Comparison of ENCODE assay signal across 1 cellular context in the genomic region with DNA sequence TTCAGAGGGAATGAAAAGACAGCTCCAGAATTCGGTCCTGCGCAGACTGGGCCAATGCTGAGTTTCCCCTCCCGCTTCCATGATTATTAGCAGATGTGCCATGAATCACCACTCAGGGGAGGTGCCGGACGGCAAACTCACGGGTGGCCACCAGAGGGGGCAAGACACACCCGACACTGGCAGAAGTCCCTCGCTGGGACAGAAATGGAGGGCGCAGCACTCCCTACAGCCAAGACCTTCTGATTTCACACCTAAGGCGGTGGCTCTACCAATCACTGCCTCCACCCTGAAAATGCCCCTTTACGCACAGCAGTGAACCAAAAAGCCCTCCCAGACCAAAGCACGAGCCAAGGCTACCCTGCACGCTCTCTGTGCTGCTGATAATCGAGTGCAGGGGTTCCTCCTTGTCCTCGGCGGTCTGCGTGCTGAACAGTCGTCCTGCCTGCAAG.
TF ChIP-seq lines count a peak whose summit lies in the region.

No MANE protein-coding gene starts in this region.

TF ChIP-seq in K562, 482 proteins besides CTCF, POLR2A, EP300 and RAD21 (continued from another document and continues in another):
- no peak for TF ChIP-seq ZNF668 (CRISPR knock-in tag; IDR thresholded peaks at IDR 0.05)
- TF ChIP-seq, protein P1, sequence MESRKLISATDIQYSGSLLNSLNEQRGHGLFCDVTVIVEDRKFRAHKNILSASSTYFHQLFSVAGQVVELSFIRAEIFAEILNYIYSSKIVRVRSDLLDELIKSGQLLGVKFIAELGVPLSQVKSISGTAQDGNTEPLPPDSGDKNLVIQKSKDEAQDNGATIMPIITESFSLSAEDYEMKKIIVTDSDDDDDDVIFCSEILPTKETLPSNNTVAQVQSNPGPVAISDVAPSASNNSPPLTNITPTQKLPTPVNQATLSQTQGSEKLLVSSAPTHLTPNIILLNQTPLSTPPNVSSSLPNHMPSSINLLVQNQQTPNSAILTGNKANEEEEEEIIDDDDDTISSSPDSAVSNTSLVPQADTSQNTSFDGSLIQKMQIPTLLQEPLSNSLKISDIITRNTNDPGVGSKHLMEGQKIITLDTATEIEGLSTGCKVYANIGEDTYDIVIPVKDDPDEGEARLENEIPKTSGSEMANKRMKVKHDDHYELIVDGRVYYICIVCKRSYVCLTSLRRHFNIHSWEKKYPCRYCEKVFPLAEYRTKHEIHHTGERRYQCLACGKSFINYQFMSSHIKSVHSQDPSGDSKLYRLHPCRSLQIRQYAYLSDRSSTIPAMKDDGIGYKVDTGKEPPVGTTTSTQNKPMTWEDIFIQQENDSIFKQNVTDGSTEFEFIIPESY (CRISPR knock-in tag; IDR thresholded peaks at IDR 0.05): peak; percentile 80
- TF ChIP-seq, protein P2, sequence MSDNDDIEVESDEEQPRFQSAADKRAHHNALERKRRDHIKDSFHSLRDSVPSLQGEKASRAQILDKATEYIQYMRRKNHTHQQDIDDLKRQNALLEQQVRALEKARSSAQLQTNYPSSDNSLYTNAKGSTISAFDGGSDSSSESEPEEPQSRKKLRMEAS (CRISPR knock-in tag; IDR thresholded peaks at IDR 0.05): no peak
- TF ChIP-seq, protein P3, sequence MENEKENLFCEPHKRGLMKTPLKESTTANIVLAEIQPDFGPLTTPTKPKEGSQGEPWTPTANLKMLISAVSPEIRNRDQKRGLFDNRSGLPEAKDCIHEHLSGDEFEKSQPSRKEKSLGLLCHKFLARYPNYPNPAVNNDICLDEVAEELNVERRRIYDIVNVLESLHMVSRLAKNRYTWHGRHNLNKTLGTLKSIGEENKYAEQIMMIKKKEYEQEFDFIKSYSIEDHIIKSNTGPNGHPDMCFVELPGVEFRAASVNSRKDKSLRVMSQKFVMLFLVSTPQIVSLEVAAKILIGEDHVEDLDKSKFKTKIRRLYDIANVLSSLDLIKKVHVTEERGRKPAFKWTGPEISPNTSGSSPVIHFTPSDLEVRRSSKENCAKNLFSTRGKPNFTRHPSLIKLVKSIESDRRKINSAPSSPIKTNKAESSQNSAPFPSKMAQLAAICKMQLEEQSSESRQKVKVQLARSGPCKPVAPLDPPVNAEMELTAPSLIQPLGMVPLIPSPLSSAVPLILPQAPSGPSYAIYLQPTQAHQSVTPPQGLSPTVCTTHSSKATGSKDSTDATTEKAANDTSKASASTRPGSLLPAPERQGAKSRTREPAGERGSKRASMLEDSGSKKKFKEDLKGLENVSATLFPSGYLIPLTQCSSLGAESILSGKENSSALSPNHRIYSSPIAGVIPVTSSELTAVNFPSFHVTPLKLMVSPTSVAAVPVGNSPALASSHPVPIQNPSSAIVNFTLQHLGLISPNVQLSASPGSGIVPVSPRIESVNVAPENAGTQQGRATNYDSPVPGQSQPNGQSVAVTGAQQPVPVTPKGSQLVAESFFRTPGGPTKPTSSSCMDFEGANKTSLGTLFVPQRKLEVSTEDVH (IDR thresholded peaks at IDR 0.05; ENCODE audit: low read depth, partially characterized antibody): no peak
- TF ChIP-seq CBFB (CRISPR knock-in tag; IDR thresholded peaks at IDR 0.05): 0 out of 2 replicates have a peak, but pooled peaks have one; percentile 38
- TF ChIP-seq HDAC6 (IDR thresholded peaks at IDR 0.05; ENCODE audit: low read depth, low read length): no peak
- TF ChIP-seq, protein P4, sequence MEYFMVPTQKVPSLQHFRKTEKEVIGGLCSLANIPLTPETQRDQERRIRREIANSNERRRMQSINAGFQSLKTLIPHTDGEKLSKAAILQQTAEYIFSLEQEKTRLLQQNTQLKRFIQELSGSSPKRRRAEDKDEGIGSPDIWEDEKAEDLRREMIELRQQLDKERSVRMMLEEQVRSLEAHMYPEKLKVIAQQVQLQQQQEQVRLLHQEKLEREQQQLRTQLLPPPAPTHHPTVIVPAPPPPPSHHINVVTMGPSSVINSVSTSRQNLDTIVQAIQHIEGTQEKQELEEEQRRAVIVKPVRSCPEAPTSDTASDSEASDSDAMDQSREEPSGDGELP (CRISPR knock-in tag; IDR thresholded peaks at IDR 0.05; ENCODE audit: borderline replicate concordance): peak; percentile 17; the same call in 1 of the 2 replicates
- TF ChIP-seq, protein P5, sequence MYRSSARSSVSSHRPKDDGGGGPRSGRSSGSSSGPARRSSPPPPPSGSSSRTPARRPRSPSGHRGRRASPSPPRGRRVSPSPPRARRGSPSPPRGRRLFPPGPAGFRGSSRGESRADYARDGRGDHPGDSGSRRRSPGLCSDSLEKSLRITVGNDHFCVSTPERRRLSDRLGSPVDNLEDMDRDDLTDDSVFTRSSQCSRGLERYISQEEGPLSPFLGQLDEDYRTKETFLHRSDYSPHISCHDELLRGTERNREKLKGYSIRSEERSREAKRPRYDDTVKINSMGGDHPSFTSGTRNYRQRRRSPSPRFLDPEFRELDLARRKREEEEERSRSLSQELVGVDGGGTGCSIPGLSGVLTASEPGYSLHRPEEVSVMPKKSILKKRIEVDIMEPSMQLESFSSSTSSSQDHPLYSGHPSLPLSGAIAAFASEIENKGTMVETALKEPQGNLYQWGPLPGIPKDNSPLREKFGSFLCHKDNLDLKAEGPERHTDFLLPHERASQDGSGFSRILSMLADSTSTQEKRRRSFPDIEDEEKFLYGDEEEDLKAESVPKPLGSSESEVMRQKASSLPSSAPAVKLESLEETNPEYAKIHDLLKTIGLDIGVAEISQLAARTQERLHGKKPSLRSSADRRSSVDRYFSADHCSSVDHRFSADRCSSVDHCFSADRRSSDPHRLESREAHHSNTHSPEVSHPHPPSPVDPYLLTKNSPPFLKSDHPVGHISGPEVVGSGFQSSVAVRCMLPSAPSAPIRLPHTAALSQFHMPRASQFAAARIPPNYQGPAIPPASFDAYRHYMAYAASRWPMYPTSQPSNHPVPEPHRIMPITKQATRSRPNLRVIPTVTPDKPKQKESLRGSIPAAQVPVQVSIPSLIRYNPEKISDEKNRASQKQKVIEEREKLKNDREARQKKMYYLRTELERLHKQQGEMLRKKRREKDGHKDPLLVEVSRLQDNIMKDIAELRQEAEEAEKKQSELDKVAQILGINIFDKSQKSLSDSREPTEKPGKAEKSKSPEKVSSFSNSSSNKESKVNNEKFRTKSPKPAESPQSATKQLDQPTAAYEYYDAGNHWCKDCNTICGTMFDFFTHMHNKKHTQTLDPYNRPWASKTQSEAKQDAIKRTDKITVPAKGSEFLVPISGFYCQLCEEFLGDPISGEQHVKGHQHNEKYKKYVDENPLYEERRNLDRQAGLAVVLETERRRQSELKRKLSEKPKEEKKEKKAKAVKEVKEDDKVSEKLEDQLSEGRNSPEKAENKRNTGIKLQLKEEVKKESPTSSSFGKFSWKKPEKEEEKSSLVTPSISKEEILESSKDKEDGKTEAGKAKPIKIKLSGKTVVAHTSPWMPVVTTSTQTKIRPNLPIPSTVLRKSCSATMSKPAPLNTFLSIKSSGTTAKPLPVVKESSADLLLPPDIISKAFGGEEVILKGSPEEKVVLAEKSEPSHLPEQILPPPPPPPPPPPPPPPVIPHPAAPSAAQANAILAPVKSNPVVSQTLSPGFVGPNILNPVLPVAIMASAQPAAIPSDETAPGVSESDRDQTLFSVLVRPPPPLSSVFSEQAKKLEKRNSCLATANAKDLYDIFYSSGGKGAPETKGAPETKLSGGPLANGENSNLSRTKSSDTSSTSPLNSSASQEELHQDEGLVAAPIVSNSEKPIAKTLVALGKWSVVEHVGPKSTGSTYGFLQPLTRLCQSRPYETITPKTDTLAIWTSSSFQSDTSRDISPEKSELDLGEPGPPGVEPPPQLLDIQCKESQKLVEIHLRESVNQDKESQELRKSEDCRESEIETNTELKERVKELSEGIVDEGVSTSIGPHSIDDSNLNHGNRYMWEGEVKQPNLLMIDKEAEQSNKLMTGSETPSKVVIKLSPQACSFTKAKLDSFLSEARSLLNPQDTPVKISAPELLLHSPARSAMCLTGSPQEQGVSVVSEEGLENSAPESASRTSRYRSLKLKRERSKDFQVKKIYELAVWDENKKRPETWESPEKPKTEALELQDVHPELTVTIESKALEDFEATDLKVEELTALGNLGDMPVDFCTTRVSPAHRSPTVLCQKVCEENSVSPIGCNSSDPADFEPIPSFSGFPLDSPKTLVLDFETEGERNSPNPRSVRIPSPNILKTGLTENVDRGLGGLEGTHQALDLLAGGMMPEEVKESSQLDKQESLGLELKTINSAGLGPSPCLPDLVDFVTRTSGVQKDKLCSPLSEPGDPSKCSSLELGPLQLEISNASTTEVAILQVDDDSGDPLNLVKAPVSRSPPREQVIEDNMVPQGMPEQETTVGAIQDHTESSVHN (IDR thresholded peaks at IDR 0.05; ENCODE audit: borderline replicate concordance in 1 of 2, low read depth in 1 of 2): no peak
- no peak for TF ChIP-seq ZNF408 (CRISPR knock-in tag; IDR thresholded peaks at IDR 0.05; ENCODE audit: low read depth)
- TF ChIP-seq, protein P6, sequence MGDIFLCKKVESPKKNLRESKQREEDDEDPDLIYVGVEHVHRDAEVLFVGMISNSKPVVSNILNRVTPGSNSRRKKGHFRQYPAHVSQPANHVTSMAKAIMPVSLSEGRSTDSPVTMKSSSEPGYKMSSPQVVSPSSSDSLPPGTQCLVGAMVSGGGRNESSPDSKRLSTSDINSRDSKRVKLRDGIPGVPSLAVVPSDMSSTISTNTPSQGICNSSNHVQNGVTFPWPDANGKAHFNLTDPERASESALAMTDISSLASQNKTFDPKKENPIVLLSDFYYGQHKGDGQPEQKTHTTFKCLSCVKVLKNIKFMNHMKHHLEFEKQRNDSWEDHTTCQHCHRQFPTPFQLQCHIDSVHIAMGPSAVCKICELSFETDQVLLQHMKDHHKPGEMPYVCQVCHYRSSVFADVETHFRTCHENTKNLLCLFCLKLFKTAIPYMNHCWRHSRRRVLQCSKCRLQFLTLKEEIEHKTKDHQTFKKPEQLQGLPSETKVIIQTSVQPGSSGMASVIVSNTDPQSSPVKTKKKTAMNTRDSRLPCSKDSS (IDR thresholded peaks at IDR 0.05; ENCODE audit: low read depth, partially characterized antibody): no peak
- no peak for TF ChIP-seq ZNF12 (CRISPR knock-in tag; IDR thresholded peaks at IDR 0.05)
- TF ChIP-seq FOXP1 (CRISPR knock-in tag; IDR thresholded peaks at IDR 0.05): no peak
- TF ChIP-seq KLF13 (tag; IDR thresholded peaks at IDR 0.05; ENCODE audit: borderline replicate concordance, low read depth): no peak
- no peak for TF ChIP-seq ARNT (IDR thresholded peaks at IDR 0.05)
- peak; percentile 65; the same call in 1 of the 2 replicates for TF ChIP-seq FOSL1 (tag; conservative IDR thresholded peaks at IDR 0.05)
- TF ChIP-seq SMAD2 (IDR thresholded peaks at IDR 0.05; ENCODE audit: low read depth, low read length): no peak
- TF ChIP-seq KLF1 (tag; IDR thresholded peaks at IDR 0.05): 0 out of 2 replicates have a peak, but pooled peaks have one; percentile 31
- TF ChIP-seq, protein P7, sequence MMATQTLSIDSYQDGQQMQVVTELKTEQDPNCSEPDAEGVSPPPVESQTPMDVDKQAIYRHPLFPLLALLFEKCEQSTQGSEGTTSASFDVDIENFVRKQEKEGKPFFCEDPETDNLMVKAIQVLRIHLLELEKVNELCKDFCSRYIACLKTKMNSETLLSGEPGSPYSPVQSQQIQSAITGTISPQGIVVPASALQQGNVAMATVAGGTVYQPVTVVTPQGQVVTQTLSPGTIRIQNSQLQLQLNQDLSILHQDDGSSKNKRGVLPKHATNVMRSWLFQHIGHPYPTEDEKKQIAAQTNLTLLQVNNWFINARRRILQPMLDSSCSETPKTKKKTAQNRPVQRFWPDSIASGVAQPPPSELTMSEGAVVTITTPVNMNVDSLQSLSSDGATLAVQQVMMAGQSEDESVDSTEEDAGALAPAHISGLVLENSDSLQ (IDR thresholded peaks at IDR 0.05): peak; percentile 30; the same call in 1 of the 2 replicates
- TF ChIP-seq ZNF174 (CRISPR knock-in tag; IDR thresholded peaks at IDR 0.05): no peak
- TF ChIP-seq, protein P8, sequence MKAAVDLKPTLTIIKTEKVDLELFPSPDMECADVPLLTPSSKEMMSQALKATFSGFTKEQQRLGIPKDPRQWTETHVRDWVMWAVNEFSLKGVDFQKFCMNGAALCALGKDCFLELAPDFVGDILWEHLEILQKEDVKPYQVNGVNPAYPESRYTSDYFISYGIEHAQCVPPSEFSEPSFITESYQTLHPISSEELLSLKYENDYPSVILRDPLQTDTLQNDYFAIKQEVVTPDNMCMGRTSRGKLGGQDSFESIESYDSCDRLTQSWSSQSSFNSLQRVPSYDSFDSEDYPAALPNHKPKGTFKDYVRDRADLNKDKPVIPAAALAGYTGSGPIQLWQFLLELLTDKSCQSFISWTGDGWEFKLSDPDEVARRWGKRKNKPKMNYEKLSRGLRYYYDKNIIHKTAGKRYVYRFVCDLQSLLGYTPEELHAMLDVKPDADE (conservative IDR thresholded peaks at IDR 0.05; ENCODE audit: control insufficient read depth, low read depth, low read length): no peak
- no peak for TF ChIP-seq ZBTB1 (CRISPR knock-in tag; IDR thresholded peaks at IDR 0.05; ENCODE audit: borderline replicate concordance, low read depth)
- TF ChIP-seq RBM39 (optimal IDR thresholded peaks at IDR 0.05; ENCODE audit: low read depth, low read length): peak; percentile 71
- TF ChIP-seq NFATC3 (IDR thresholded peaks at IDR 0.05): no peak
- TF ChIP-seq NFYB (IDR thresholded peaks at IDR 0.05; ENCODE audit: extremely low read depth, insufficient read length): no peak
- TF ChIP-seq HCFC1 (IDR thresholded peaks at IDR 0.05; ENCODE audit: low read depth, low read length): peak; percentile 26; the same call in 1 of the 2 replicates
- TF ChIP-seq, protein P9, sequence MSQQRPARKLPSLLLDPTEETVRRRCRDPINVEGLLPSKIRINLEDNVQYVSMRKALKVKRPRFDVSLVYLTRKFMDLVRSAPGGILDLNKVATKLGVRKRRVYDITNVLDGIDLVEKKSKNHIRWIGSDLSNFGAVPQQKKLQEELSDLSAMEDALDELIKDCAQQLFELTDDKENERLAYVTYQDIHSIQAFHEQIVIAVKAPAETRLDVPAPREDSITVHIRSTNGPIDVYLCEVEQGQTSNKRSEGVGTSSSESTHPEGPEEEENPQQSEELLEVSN (IDR thresholded peaks at IDR 0.05; ENCODE audit: borderline replicate concordance in 1 of 2, extremely low read depth in 1 of 2, insufficient read depth in 1 of 2, insufficient read length in 1 of 2, low read depth in 1 of 2, low read length in 1 of 2, poor library complexity in 1 of 2, severe bottlenecking in 1 of 2): peak in 1 of 2 experiments; percentile 30
- no peak for TF ChIP-seq HNRNPK (IDR thresholded peaks at IDR 0.05; ENCODE audit: low read depth, low read length, poor library complexity, severe bottlenecking)
- TF ChIP-seq, protein P10, sequence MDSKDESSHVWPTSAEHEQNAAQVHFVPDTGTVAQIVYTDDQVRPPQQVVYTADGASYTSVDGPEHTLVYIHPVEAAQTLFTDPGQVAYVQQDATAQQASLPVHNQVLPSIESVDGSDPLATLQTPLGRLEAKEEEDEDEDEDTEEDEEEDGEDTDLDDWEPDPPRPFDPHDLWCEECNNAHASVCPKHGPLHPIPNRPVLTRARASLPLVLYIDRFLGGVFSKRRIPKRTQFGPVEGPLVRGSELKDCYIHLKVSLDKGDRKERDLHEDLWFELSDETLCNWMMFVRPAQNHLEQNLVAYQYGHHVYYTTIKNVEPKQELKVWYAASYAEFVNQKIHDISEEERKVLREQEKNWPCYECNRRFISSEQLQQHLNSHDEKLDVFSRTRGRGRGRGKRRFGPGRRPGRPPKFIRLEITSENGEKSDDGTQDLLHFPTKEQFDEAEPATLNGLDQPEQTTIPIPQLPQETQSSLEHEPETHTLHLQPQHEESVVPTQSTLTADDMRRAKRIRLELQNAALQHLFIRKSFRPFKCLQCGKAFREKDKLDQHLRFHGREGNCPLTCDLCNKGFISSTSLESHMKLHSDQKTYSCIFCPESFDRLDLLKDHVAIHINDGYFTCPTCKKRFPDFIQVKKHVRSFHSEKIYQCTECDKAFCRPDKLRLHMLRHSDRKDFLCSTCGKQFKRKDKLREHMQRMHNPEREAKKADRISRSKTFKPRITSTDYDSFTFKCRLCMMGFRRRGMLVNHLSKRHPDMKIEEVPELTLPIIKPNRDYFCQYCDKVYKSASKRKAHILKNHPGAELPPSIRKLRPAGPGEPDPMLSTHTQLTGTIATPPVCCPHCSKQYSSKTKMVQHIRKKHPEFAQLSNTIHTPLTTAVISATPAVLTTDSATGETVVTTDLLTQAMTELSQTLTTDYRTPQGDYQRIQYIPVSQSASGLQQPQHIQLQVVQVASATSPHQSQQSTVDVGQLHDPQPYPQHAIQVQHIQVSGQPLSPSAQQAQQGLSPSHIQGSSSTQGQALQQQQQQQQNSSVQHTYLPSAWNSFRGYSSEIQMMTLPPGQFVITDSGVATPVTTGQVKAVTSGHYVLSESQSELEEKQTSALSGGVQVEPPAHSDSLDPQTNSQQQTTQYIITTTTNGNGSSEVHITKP (IDR thresholded peaks at IDR 0.05; ENCODE audit: partially characterized antibody): no peak
